ENCODE assay signal across 1 cellular context in genomic region chr10:13928362-13928921, GRCh38.
TF ChIP-seq lines count a peak whose summit lies in the region.

No MANE protein-coding gene starts in this region.

TF ChIP-seq in GM23338, 12 proteins besides CTCF, POLR2A, EP300 and RAD21:
- TF ChIP-seq ZNF462 (CRISPR knock-in tag; IDR thresholded peaks at IDR 0.05) (no peak), ZNF114 (CRISPR knock-in tag; IDR thresholded peaks at IDR 0.05) (no peak), ETS1 (IDR thresholded peaks at IDR 0.05) (no peak), POLR2AphosphoS5 (IDR thresholded peaks at IDR 0.05; ENCODE audit: low read depth) (no peak), STAT1 (IDR thresholded peaks at IDR 0.05; ENCODE audit: unreplicated experiment) (no peak), NANOG (IDR thresholded peaks at IDR 0.05; ENCODE audit: borderline replicate concordance) (no peak), ZNF331 (CRISPR knock-in tag; IDR thresholded peaks at IDR 0.05; ENCODE audit: low read depth) (no peak), EZH2 (IDR thresholded peaks at IDR 0.05; ENCODE audit: low read depth, unreplicated experiment) (no peak), EZH2phosphoT487 (IDR thresholded peaks at IDR 0.05; ENCODE audit: unreplicated experiment) (no peak), JUNB (IDR thresholded peaks at IDR 0.05; ENCODE audit: unreplicated experiment) (no peak), CREB1 (CRISPR knock-in tag; IDR thresholded peaks at IDR 0.05; ENCODE audit: low read depth) (no peak), REST (IDR thresholded peaks at IDR 0.05; ENCODE audit: unreplicated experiment) (no peak)
